Comparison of ENCODE assay signal across 16 cellular contexts in genomic region chr15:23303246-23303645, GRCh38. TPM values are rescaled to one million over a fixed set of nuclear protein-coding genes. Genes with fewer than 3 reads are reported as not detected.
DNase-seq lines count a peak whose midpoint lies in the region; ATAC-seq and TF ChIP-seq lines count a peak whose summit lies in the region.
"Not testable (repeated sequence)": the region's sequence is repeated elsewhere in the genome, so short reads cannot be mapped to it uniquely, and the experiment has no call there.
"Had no signal": no experiment of that assay in that cellular context is flagged by ENCODE, and none has a peak within 500 bp of the region (broad histone marks: within the 10 kb centered on the region; RNA-seq: fewer than 3 reads in every experiment).

No MANE protein-coding gene starts in this region.

- not testable (repeated sequence) for H3F3A ChIP-seq in PC-9 (ENCODE audit: insufficient read depth, low read depth)

- not testable (repeated sequence) for H3K4me3 Mint-ChIP-seq in effector memory CD8-positive, alpha-beta T cell; stimulated activated effector memory CD8-positive, alpha-beta T cell treated with anti-CD3 and anti-CD28 coated beads, Interleukin-12 subunit alpha, Interleukin-12 subunit beta, amount 100 ng/mL, for 72 hours

- not testable (repeated sequence) for H3K9me2 ChIP-seq in PC-9 (ENCODE audit: insufficient read depth)

- H3K4me1 Mint-ChIP-seq in effector memory CD8-positive, alpha-beta T cell (ENCODE audit: low read depth in 2 of 2), result peaks cover 32 to 33% of the 10 kb centered on the region in 2 donors
- peaks cover 44% of the 10 kb centered on the region for H3K4me1 Mint-ChIP-seq in stimulated activated effector memory CD8-positive, alpha-beta T cell treated with anti-CD3 and anti-CD28 coated beads, Interleukin-12 subunit alpha, Interleukin-12 subunit beta, amount 100 ng/mL, for 72 hours

- not testable (repeated sequence) for H3K36me3 ChIP-seq in PC-9 (ENCODE audit: low read depth); kidney epithelial cell (ENCODE audit: control insufficient read depth, insufficient read depth, low read length)

- intact Hi-C loops in PC-9 (cut with micrococcal nuclease; ENCODE audit: unreplicated experiment), result not testable (repeated sequence)

- H2AFZ ChIP-seq in PC-9, result not testable (repeated sequence)

- peaks cover 0 to 17% of the 10 kb centered on the region in 2 donors for H3K36me3 Mint-ChIP-seq in activated naive CD4-positive, alpha-beta T cell treated with anti-CD3 and anti-CD28 coated beads, Interleukin-2, amount 50 U/mL, for 72 hours
- not testable (repeated sequence) for H3K36me3 Mint-ChIP-seq in effector memory CD8-positive, alpha-beta T cell (ENCODE audit: insufficient read depth)
- H3K36me3 Mint-ChIP-seq in stimulated activated effector memory CD8-positive, alpha-beta T cell treated with anti-CD3 and anti-CD28 coated beads, Interleukin-12 subunit alpha, Interleukin-12 subunit beta, amount 100 ng/mL, for 72 hours, result peaks cover 25% of the 10 kb centered on the region

- peak overlapping the region; percentile 62; the same call in 1 of the 2 replicates for H3K27ac ChIP-seq in 22Rv1
- H3K27ac ChIP-seq in PC-9, result not testable (repeated sequence)

- H3K27ac Mint-ChIP-seq in activated naive CD4-positive, alpha-beta T cell treated with anti-CD3 and anti-CD28 coated beads, Interleukin-2, amount 50 U/mL, for 72 hours; effector memory CD8-positive, alpha-beta T cell; stimulated activated effector memory CD8-positive, alpha-beta T cell treated with anti-CD3 and anti-CD28 coated beads, Interleukin-12 subunit alpha, Interleukin-12 subunit beta, amount 100 ng/mL, for 72 hours: not testable (repeated sequence)

- not testable (repeated sequence) for H3K27me3 Mint-ChIP-seq in effector memory CD8-positive, alpha-beta T cell

- not testable (repeated sequence) for DNase-seq in PC-9; activated naive CD4-positive, alpha-beta T cell treated with anti-CD3 and anti-CD28 coated beads, Interleukin-2, amount 50 U/mL, for 72 hours (ENCODE audit: low spot score in 2 of 2); effector memory CD8-positive, alpha-beta T cell; kidney epithelial cell (ENCODE audit: low read depth); stimulated activated effector memory CD8-positive, alpha-beta T cell treated with anti-CD3 and anti-CD28 coated beads, Interleukin-12 subunit alpha, Interleukin-12 subunit beta, amount 100 ng/mL, for 72 hours (ENCODE audit: low spot score in 2 of 2)

- not testable (repeated sequence) for H3K9me3 Mint-ChIP-seq in activated naive CD4-positive, alpha-beta T cell treated with anti-CD3 and anti-CD28 coated beads, Interleukin-2, amount 50 U/mL, for 72 hours; effector memory CD8-positive, alpha-beta T cell; stimulated activated effector memory CD8-positive, alpha-beta T cell treated with anti-CD3 and anti-CD28 coated beads, Interleukin-12 subunit alpha, Interleukin-12 subunit beta, amount 100 ng/mL, for 72 hours

- H3K4me3 ChIP-seq in PC-9, result not testable (repeated sequence)
- peak overlapping the region; percentile 26 for H3K4me3 ChIP-seq in kidney epithelial cell (ENCODE audit: low read depth, low read length)

- H4K20me1 ChIP-seq in PC-9 (ENCODE audit: insufficient read depth), result not testable (repeated sequence)

- peaks cover 18% of the 10 kb centered on the region for H3K79me2 ChIP-seq in PC-9 (ENCODE audit: low read depth)

- H3K4me2 ChIP-seq in PC-9, result not testable (repeated sequence)

- H3K27me3 ChIP-seq in PC-9 (ENCODE audit: insufficient read depth, low read depth); kidney epithelial cell (ENCODE audit: control insufficient read depth, insufficient read depth, low read length): not testable (repeated sequence)

- CTCF ChIA-PET in PC-9 (lab: Charles Lee), result not testable (repeated sequence)

- ATAC-seq in GM18868 (IDR thresholded peaks at IDR 0.05; ENCODE audit: unreplicated experiment), result peak; percentile 48
- peak; percentile 54 for ATAC-seq in HG02759 (IDR thresholded peaks at IDR 0.05; ENCODE audit: unreplicated experiment)
- peak; percentile 54 to 74 for ATAC-seq in activated naive CD4-positive, alpha-beta T cell treated with anti-CD3 and anti-CD28 coated beads, Interleukin-2, amount 50 U/mL, for 72 hours
- ATAC-seq in effector memory CD8-positive, alpha-beta T cell (replicated peaks), result peak; percentile 69
- peak; percentile 67 for ATAC-seq in stimulated activated effector memory CD8-positive, alpha-beta T cell treated with anti-CD3 and anti-CD28 coated beads, Interleukin-12 subunit alpha, Interleukin-12 subunit beta, amount 100 ng/mL, for 72 hours

- H3K9me3 ChIP-seq in PC-9 (ENCODE audit: insufficient read depth, low read depth), result not testable (repeated sequence)

- not testable (repeated sequence) for TF ChIP-seq CTCF in 22Rv1 (IDR thresholded peaks at IDR 0.05); PC-9 (conservative IDR thresholded peaks at IDR 0.05); kidney epithelial cell (IDR thresholded peaks at IDR 0.05; ENCODE audit: insufficient read depth, low read length, poor library complexity, severe bottlenecking)

- POLR2A ChIA-PET in PC-9 (lab: Charles Lee; ENCODE audit: unreplicated experiment), result not testable (repeated sequence)

- TSS peak; percentile 82 for BruUV-seq in PC-9 (replicated peaks; lab: Mats Ljungman, UMichigan)

- not testable (repeated sequence) for H3K4me1 ChIP-seq in PC-9 (replicated peaks; ENCODE audit: insufficient read depth)

RNA-seq across cellular contexts. Expression of gene GOLGA6L26, which starts 30.8 kb away (rescaled TPM):
- total RNA-seq in PC-9 (2021) (not detected in 2 replicates), kidney epithelial cell (not detected in 2 replicates)
- total RNA-seq in activated naive CD4-positive, alpha-beta T cell treated with anti-CD3 and anti-CD28 coated beads, Interleukin-2, amount 50 U/mL, for 72 hours, result not detected
- total RNA-seq: foreskin keratinocyte, H9, hepatocyte, HT1080, lower leg skin, posterior vena cava, RPMI7951, thyroid gland had no signal

RNA-seq across cellular contexts. Expression of gene GOLGA8S, which starts 51.3 kb away (rescaled TPM):
- total RNA-seq in PC-9 (2021), result 0.09 TPM in 1 of 2 replicates, not detected in the other
- under 1 TPM; 0.23 to 0.25 TPM for total RNA-seq in activated naive CD4-positive, alpha-beta T cell treated with anti-CD3 and anti-CD28 coated beads, Interleukin-2, amount 50 U/mL, for 72 hours
- not detected in 2 replicates for total RNA-seq in kidney epithelial cell
- total RNA-seq: HT1080 had no signal
